In genomic region chr9:120846251-120846869, GRCh38 we compare ENCODE assay signal across 18 cellular contexts. TPM values are rescaled to one million over a fixed set of nuclear protein-coding genes. Genes with fewer than 3 reads are reported as not detected.
DNase-seq lines count a peak whose midpoint lies in the region; ATAC-seq and TF ChIP-seq lines count a peak whose summit lies in the region.
"Had no signal": no experiment of that assay in that cellular context is flagged by ENCODE, and none has a peak within 500 bp of the region (broad histone marks: within the 10 kb centered on the region; RNA-seq: fewer than 3 reads in every experiment).

No MANE protein-coding gene starts in this region.

- peak; percentile 38 to 41 for ATAC-seq in activated T-cell treated with anti-CD3 and anti-CD28 coated beads, Interleukin-2, amount 50 U/mL, for 4 hours
- ATAC-seq in activated naive CD8-positive, alpha-beta T cell treated with anti-CD3 and anti-CD28 coated beads, Interleukin-2, amount 10 ng/mL, durations not matched to agents 7 days and 5 days (ENCODE audit: low read depth): peak; percentile 24
- ATAC-seq in HG02798 (IDR thresholded peaks at IDR 0.05; ENCODE audit: poor library complexity, unreplicated experiment) (no peak), GM18861 (IDR thresholded peaks at IDR 0.05; ENCODE audit: unreplicated experiment) (no peak)

- H3K4me1 Mint-ChIP-seq in activated T-cell treated with anti-CD3 and anti-CD28 coated beads, Interleukin-2, amount 50 U/mL, for 4 hours (ENCODE audit: low read depth): peaks cover 73% of the 10 kb centered on the region
- H3K4me1 Mint-ChIP-seq in T-helper 1 cell treated with Interleukin-12 subunit alpha and Interleukin-12 subunit beta and Interleukin-4 antibody, amounts not matched to agents 30 μg/mL and 1 μg/mL, for 36 hours (ENCODE audit: low read depth): peaks cover 55% of the 10 kb centered on the region
- H3K4me1 Mint-ChIP-seq in activated naive CD8-positive, alpha-beta T cell treated with anti-CD3 and anti-CD28 coated beads, Interleukin-2, amount 10 ng/mL, durations not matched to agents 7 days and 5 days: peaks cover 57% of the 10 kb centered on the region

- 78 to 84% (median 82%) methylated on average over 3 of the region's 3 CpGs for WGBS in spleen, 5 donors

- H3K9me3 Mint-ChIP-seq in activated T-cell treated with anti-CD3 and anti-CD28 coated beads, Interleukin-2, amount 50 U/mL, for 4 hours: no peaks in the 10 kb centered on the region
- H3K9me3 Mint-ChIP-seq in T-helper 1 cell treated with Interleukin-12 subunit alpha and Interleukin-12 subunit beta and Interleukin-4 antibody, amounts not matched to agents 30 μg/mL and 1 μg/mL, for 36 hours: no peaks in the 10 kb centered on the region
- H3K9me3 Mint-ChIP-seq in activated naive CD8-positive, alpha-beta T cell treated with anti-CD3 and anti-CD28 coated beads, Interleukin-2, amount 10 ng/mL, durations not matched to agents 7 days and 5 days: no peaks in the 10 kb centered on the region

- peak overlapping the region; percentile 68 for H3K4me3 Mint-ChIP-seq in activated T-cell treated with anti-CD3 and anti-CD28 coated beads, Interleukin-2, amount 50 U/mL, for 4 hours
- peak overlapping the region; percentile 49 for H3K4me3 Mint-ChIP-seq in T-helper 1 cell treated with Interleukin-12 subunit alpha and Interleukin-12 subunit beta and Interleukin-4 antibody, amounts not matched to agents 30 μg/mL and 1 μg/mL, for 36 hours
- H3K4me3 Mint-ChIP-seq in activated naive CD8-positive, alpha-beta T cell treated with anti-CD3 and anti-CD28 coated beads, Interleukin-2, amount 10 ng/mL, durations not matched to agents 7 days and 5 days: peak overlapping the region; percentile 27

- peaks cover 0 to 46% (median 0%) of the 10 kb centered on the region in 6 donors for H3K36me3 ChIP-seq in spleen
- H3K36me3 ChIP-seq: brain microvascular endothelial cell had no signal

- H3K4me3 ChIP-seq in spleen: no peak overlapping the region
- H3K4me3 ChIP-seq: SK-N-MC had no signal

- H3K27me3 Mint-ChIP-seq in activated T-cell treated with anti-CD3 and anti-CD28 coated beads, Interleukin-2, amount 50 U/mL, for 4 hours (ENCODE audit: low read depth): no peaks in the 10 kb centered on the region
- H3K27me3 Mint-ChIP-seq in T-helper 1 cell treated with Interleukin-12 subunit alpha and Interleukin-12 subunit beta and Interleukin-4 antibody, amounts not matched to agents 30 μg/mL and 1 μg/mL, for 36 hours (ENCODE audit: low read depth): no peaks in the 10 kb centered on the region
- no peaks in the 10 kb centered on the region for H3K27me3 Mint-ChIP-seq in activated naive CD8-positive, alpha-beta T cell treated with anti-CD3 and anti-CD28 coated beads, Interleukin-2, amount 10 ng/mL, durations not matched to agents 7 days and 5 days

- peaks cover 0 to 4% (median 0%) of the 10 kb centered on the region in 8 donors for H3K9me3 ChIP-seq in spleen

- TF ChIP-seq POLR2A in spleen (IDR thresholded peaks at IDR 0.05): no peak

- H3K27ac Mint-ChIP-seq in T-helper 1 cell treated with Interleukin-12 subunit alpha and Interleukin-12 subunit beta and Interleukin-4 antibody, amounts not matched to agents 30 μg/mL and 1 μg/mL, for 36 hours: peak overlapping the region; percentile 95
- H3K27ac Mint-ChIP-seq in activated naive CD8-positive, alpha-beta T cell treated with anti-CD3 and anti-CD28 coated beads, Interleukin-2, amount 10 ng/mL, durations not matched to agents 7 days and 5 days: peak overlapping the region; percentile 97

- peak overlapping the region in 7 of 8 donors; percentile 3 to 75 (median 46) for H3K27ac ChIP-seq in spleen
- H3K27ac ChIP-seq: brain microvascular endothelial cell, C4-2B, SK-N-MC had no signal

- POLR2A ChIA-PET in activated naive CD8-positive, alpha-beta T cell treated with anti-CD3 and anti-CD28 coated beads, Interleukin-2, amount 10 ng/mL, durations not matched to agents 7 days and 5 days (lab: Charles Lee): interaction anchor here (0.6 to 2.9 kb wide), 14 partner anchors 10 to 182 kb away, joined by 3 to 11 read pairs (median 4); partner anchors contain the start of genes FBXW2, PHF19 and TRAF1

- H3K36me3 Mint-ChIP-seq in activated T-cell treated with anti-CD3 and anti-CD28 coated beads, Interleukin-2, amount 50 U/mL, for 4 hours (ENCODE audit: insufficient read depth): peaks cover 7% of the 10 kb centered on the region
- peaks cover 46% of the 10 kb centered on the region for H3K36me3 Mint-ChIP-seq in T-helper 1 cell treated with Interleukin-12 subunit alpha and Interleukin-12 subunit beta and Interleukin-4 antibody, amounts not matched to agents 30 μg/mL and 1 μg/mL, for 36 hours (ENCODE audit: low read depth)
- H3K36me3 Mint-ChIP-seq in activated naive CD8-positive, alpha-beta T cell treated with anti-CD3 and anti-CD28 coated beads, Interleukin-2, amount 10 ng/mL, durations not matched to agents 7 days and 5 days: peaks cover 19% of the 10 kb centered on the region

- no peaks in the 10 kb centered on the region for H3K27me3 ChIP-seq in spleen (replicated peaks in 1 of 7)
- H3K27me3 ChIP-seq: brain microvascular endothelial cell had no signal

- peaks cover 17 to 78% (median 38%) of the 10 kb centered on the region in 6 donors for H3K4me1 ChIP-seq in spleen

- TF ChIP-seq CTCF in spleen (IDR thresholded peaks at IDR 0.05 in 8 of 11, conservative IDR thresholded peaks at IDR 0.05 in 3 of 11): no peak

- intact Hi-C loops in spleen (cut with DNase I; ENCODE audit: low total_unique reads): no loop called here

- no peak for DNase-seq in activated T-cell treated with anti-CD3 and anti-CD28 coated beads, Interleukin-2, amount 50 U/mL, for 4 hours
- DNase-seq in activated T-cell treated with anti-CD3 and anti-CD28 coated beads for 4 hours (no peak), spleen (no peak), NCI-H1436 (lab: John Stamatoyannopoulos, UW) (no peak)
- DNase-seq in activated naive CD8-positive, alpha-beta T cell treated with anti-CD3 and anti-CD28 coated beads, Interleukin-2, amount 10 ng/mL, durations not matched to agents 7 days and 5 days: no peak
- DNase-seq: ACHN; activated gamma-delta T cell; brain microvascular endothelial cell; DND-41; midbrain; NCI-H1930; NCI-H345; stimulated activated CD4-positive, alpha-beta T cell treated with anti-CD3 and anti-CD28 coated beads, Interleukin-15, amount 100 ng/mL, for 24 hours had no signal

RNA-seq across cellular contexts. Expression of gene PSMD5, which starts 3.6 kb away (rescaled TPM):
- total RNA-seq in activated T-cell treated with anti-CD3 and anti-CD28 coated beads, Interleukin-2, amount 50 U/mL, for 4 hours: 10 to 100 TPM; 64.3 to 75.9 (median 73.3) TPM
- 10 to 100 TPM; 42.6 to 57.4 TPM for total RNA-seq in activated naive CD8-positive, alpha-beta T cell treated with anti-CD3 and anti-CD28 coated beads, Interleukin-2, amount 10 ng/mL, durations not matched to agents 7 days and 5 days
- total RNA-seq in spleen: 10 to 100 TPM; 26.1 to 41.4 (median 34.8) TPM
- 10 to 100 TPM in 2 of 3 donors, 1 to 10 TPM in 1; 8.9 to 14.0 (median 11.3) TPM for polyA plus RNA-seq in spleen

RNA-seq across cellular contexts. Expression of gene PHF19, which starts 30.6 kb away (rescaled TPM):
- total RNA-seq in activated T-cell treated with anti-CD3 and anti-CD28 coated beads, Interleukin-2, amount 50 U/mL, for 4 hours: 10 to 100 TPM; 59.2 to 75.1 (median 64.8) TPM
- 100 to 1,000 TPM; 248 to 253 TPM for total RNA-seq in activated naive CD8-positive, alpha-beta T cell treated with anti-CD3 and anti-CD28 coated beads, Interleukin-2, amount 10 ng/mL, durations not matched to agents 7 days and 5 days
- total RNA-seq in spleen: 10 to 100 TPM; 33.4 to 53.0 (median 40.5) TPM
- 10 to 100 TPM; 12.6 to 29.4 (median 27.7) TPM for polyA plus RNA-seq in spleen

RNA-seq across cellular contexts. Expression of gene FBXW2, which starts 53.1 kb away (rescaled TPM):
- 10 to 100 TPM; 66.7 to 72.7 (median 66.9) TPM for total RNA-seq in activated T-cell treated with anti-CD3 and anti-CD28 coated beads, Interleukin-2, amount 50 U/mL, for 4 hours
- total RNA-seq in activated naive CD8-positive, alpha-beta T cell treated with anti-CD3 and anti-CD28 coated beads, Interleukin-2, amount 10 ng/mL, durations not matched to agents 7 days and 5 days: 10 to 100 TPM; 80.5 to 87.8 TPM
- total RNA-seq in spleen: 100 to 1,000 TPM in 4 of 7 donors, 10 to 100 TPM in 3; 81.4 to 121 (median 104) TPM
- 10 to 100 TPM in 1 of 3 donors, 1 to 10 TPM in 2; 8.7 to 15.3 (median 8.8) TPM for polyA plus RNA-seq in spleen

Comparison
In these comparisons a context has a peak if more than half of its experiments do, and no peak if none do; other contexts are left out.
1. ATAC-seq: peak in activated T-cell treated with anti-CD3 and anti-CD28 coated beads, Interleukin-2, amount 50 U/mL, for 4 hours (2 of 2) and activated naive CD8-positive, alpha-beta T cell treated with anti-CD3 and anti-CD28 coated beads, Interleukin-2, amount 10 ng/mL, durations not matched to agents 7 days and 5 days (single experiment); none in HG02798 (single experiment) and GM18861 (single experiment).
2. Peak in every context shown above with its lines, with median percentiles within 50 percentile points of each other: H3K4me3 Mint-ChIP-seq.